8 cellular contexts compared by ENCODE assay signal in the genomic region with DNA sequence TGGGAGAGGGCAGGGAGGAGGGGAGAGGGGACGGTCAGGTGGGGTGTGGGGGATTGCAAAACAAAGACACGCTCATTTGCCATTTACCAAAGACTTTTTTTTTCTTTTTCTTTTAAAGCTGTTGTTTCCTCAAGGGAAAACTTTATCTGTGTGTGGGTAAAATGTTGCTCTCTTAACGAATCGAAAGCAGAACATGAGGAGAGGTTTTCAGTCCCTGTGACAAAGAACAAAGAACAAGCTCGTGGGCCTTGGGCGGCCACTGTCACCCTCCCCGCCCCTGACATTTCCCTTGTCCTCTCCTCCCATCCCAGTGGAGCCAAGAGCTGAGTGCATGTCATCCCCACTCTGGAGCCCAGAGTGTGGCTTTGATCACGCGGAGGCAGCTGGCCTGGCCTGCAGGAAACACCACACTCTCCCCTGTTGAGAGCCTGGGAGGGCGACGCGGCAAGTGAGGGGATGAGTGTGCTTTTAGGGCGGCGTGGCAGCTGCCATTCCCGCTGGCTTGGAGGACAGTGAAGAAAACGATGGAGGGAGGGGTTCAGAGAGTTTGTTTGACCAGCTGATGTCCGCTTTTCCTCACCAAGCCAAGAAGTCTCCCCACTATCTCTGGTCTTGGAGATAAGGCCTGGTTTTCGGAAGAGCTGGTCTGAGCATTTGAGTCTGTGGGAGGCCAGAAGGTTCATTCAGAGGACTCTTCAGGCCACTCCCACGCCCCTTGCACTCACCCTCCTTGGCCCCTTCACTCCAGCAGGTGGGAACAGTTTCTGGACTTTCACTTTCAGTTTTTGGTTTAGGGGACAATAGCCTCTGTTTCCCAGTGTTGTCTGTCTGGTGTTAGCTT. TPM values are rescaled to one million over a fixed set of nuclear protein-coding genes. Genes with fewer than 3 reads are reported as not detected.
DNase-seq lines count a peak whose midpoint lies in the region; ATAC-seq and TF ChIP-seq lines count a peak whose summit lies in the region.

No MANE protein-coding gene starts in this region.

- peak overlapping the region; percentile 57 for H3K4me3 Mint-ChIP-seq in activated T-cell treated with anti-CD3 and anti-CD28 coated beads, Interleukin-2, amount 50 U/mL, for 4 hours

- H3K27ac ChIP-seq in heart left ventricle (peak overlapping the region; percentile 72 to 95 (median 86)), rectal smooth muscle tissue (ENCODE audit: low read depth, low read length) (peak overlapping the region; percentile 40)

- peaks cover 16 to 97% (median 82%) of the 10 kb centered on the region in 12 donors for H3K4me1 ChIP-seq in heart left ventricle
- H3K4me1 ChIP-seq in rectal smooth muscle tissue (ENCODE audit: control insufficient read depth, insufficient read depth, low read length) = peaks cover 34% of the 10 kb centered on the region

- H3K4me3 ChIP-seq in heart left ventricle (peak overlapping the region in 9 of 12 donors; percentile 3 to 36 (median 14)), rectal smooth muscle tissue (ENCODE audit: low read length) (no peak overlapping the region)

- H3K9me3 Mint-ChIP-seq in activated T-cell treated with anti-CD3 and anti-CD28 coated beads, Interleukin-2, amount 50 U/mL, for 4 hours = no peaks in the 10 kb centered on the region

- H3K36me3 ChIP-seq in heart left ventricle (no peaks in the 10 kb centered on the region), rectal smooth muscle tissue (ENCODE audit: control insufficient read depth, insufficient read depth, low read length) (no peaks in the 10 kb centered on the region)

- no peak for TF ChIP-seq CTCF in heart left ventricle (IDR thresholded peaks at IDR 0.05)

- intact Hi-C loops in heart left ventricle (cut with DNase I) = no loop called here

- ATAC-seq in activated T-cell treated with anti-CD3 and anti-CD28 coated beads, Interleukin-2, amount 50 U/mL, for 4 hours = peak; percentile 52 to 55
- ATAC-seq in heart left ventricle = peak; percentile 31 to 78 (median 53)

- H3K27me3 ChIP-seq in heart left ventricle (no peaks in the 10 kb centered on the region), rectal smooth muscle tissue (ENCODE audit: control insufficient read depth, insufficient read depth, low read length) (no peaks in the 10 kb centered on the region)

- TF ChIP-seq POLR2A in heart left ventricle (IDR thresholded peaks at IDR 0.05) = peak in 1 of 2 donors; percentile 11

- H3K9ac ChIP-seq in rectal smooth muscle tissue (ENCODE audit: low read length) = no peak overlapping the region

- WGBS in heart left ventricle, 4 donors = 37 to 50% (median 47%) methylated on average over 19 of the region's 19 CpGs

- peaks cover 93% of the 10 kb centered on the region for H3K4me1 Mint-ChIP-seq in activated T-cell treated with anti-CD3 and anti-CD28 coated beads, Interleukin-2, amount 50 U/mL, for 4 hours (ENCODE audit: low read depth)

- no peaks in the 10 kb centered on the region for H3K27me3 Mint-ChIP-seq in activated T-cell treated with anti-CD3 and anti-CD28 coated beads, Interleukin-2, amount 50 U/mL, for 4 hours (ENCODE audit: low read depth)

- no peaks in the 10 kb centered on the region for H3K9me3 ChIP-seq in heart left ventricle

- DNase-seq in 8988T = peak; percentile 15
- peak; percentile 28 for DNase-seq in GM19238 (ENCODE audit: insufficient read length, low spot score)
- DNase-seq in activated T-cell treated with anti-CD3 and anti-CD28 coated beads, Interleukin-2, amount 50 U/mL, for 4 hours = no peak
- DNase-seq in heart left ventricle = peak; percentile 62 to 84 (median 82)
- no peak for DNase-seq in cortex of kidney (lab: John Stamatoyannopoulos, UW)
- DNase-seq in GOT3 (lab: John Stamatoyannopoulos, UW) = no peak
- DNase-seq in H4 (ENCODE audit: low spot score) = no peak

- peaks cover 55% of the 10 kb centered on the region for H3K36me3 Mint-ChIP-seq in activated T-cell treated with anti-CD3 and anti-CD28 coated beads, Interleukin-2, amount 50 U/mL, for 4 hours (ENCODE audit: insufficient read depth)

RNA-seq across cellular contexts. Expression of a gene that starts 11.4 kb away (rescaled TPM):
- total RNA-seq in activated T-cell treated with anti-CD3 and anti-CD28 coated beads, Interleukin-2, amount 50 U/mL, for 4 hours = 100 to 1,000 TPM in 2 of 3 donors, 10 to 100 TPM in 1; 77.3 to 109 (median 108) TPM
- 1 to 10 TPM in 1 of 9 donors, under 1 TPM in 5, not detected in 3; 0.09 to 2.2 (median 0.23) TPM for total RNA-seq in heart left ventricle
- under 1 TPM; 0.15 to 0.35 TPM for polyA plus RNA-seq in heart left ventricle
- total RNA-seq in H4 (2014; rRNA removed; shearing (Covaris generic)) = not detected in 2 replicates

RNA-seq across cellular contexts. Expression of a gene that starts 52.5 kb away (rescaled TPM):
- 1 to 10 TPM; 3.9 to 4.7 (median 4.1) TPM for total RNA-seq in activated T-cell treated with anti-CD3 and anti-CD28 coated beads, Interleukin-2, amount 50 U/mL, for 4 hours
- under 1 TPM in 2 of 9 donors, not detected in 7; 0.16 to 0.91 TPM for total RNA-seq in heart left ventricle
- not detected for polyA plus RNA-seq in heart left ventricle
- not detected in 2 replicates for total RNA-seq in H4 (2014; rRNA removed; shearing (Covaris generic))

Comparison
In these comparisons a context has a peak if more than half of its experiments do, and no peak if none do; other contexts are left out.
1. DNase-seq: peak in 8988T (single experiment), GM19238 (single experiment) and heart left ventricle (5 of 5); none in activated T-cell treated with anti-CD3 and anti-CD28 coated beads, Interleukin-2, amount 50 U/mL, for 4 hours (single experiment), cortex of kidney (single experiment), GOT3 (single experiment) and H4 (single experiment).
2. RNA of a gene that starts 11.4 kb away (total RNA-seq): 77.3 to 109 TPM in activated T-cell treated with anti-CD3 and anti-CD28 coated beads, Interleukin-2, amount 50 U/mL, for 4 hours; 0.09 to 2.2 TPM in heart left ventricle and not detected in H4; every median in the first group is over 10 times any median in the second.